ENCODE assay signal across 1 cellular context in the genomic region with DNA sequence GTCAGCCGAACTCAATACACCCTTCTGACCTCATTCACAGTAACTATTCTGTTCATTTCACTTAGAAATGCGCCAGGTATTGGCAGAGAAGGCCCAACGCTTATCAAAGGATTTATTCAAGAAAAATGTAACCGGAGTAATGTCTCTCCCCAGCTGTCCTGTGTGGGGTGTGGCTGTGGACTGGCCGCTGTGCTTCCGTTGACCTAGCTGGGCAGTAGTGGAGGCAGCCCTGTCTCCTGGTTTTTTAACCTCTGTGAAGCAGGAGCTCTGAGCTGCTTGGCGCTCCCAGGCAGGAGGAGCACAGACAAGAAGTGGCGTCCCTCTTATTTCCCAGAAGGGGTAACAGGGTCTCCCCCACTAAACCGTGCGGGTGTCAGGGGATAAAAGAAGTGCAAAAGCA.
TF ChIP-seq lines count a peak whose summit lies in the region.

No MANE protein-coding gene starts in this region.

TF ChIP-seq in GM12891, 5 proteins besides CTCF, POLR2A, EP300 and RAD21 (continued from another document):
- no peak for TF ChIP-seq TAF1 (IDR thresholded peaks at IDR 0.05; ENCODE audit: low read depth, low read length)
- TF ChIP-seq POU2F2 (IDR thresholded peaks at IDR 0.05; ENCODE audit: low read depth, low read length), result no peak
- no peak for TF ChIP-seq SPI1 (IDR thresholded peaks at IDR 0.05; ENCODE audit: low read depth, low read length)
